ENCODE assay signal across 1 cellular context in genomic region chr4:13917010-13917409, GRCh38.
TF ChIP-seq lines count a peak whose summit lies in the region.

No MANE protein-coding gene starts in this region.

TF ChIP-seq in IMR-90, 13 proteins besides CTCF, POLR2A, EP300 and RAD21:
- TF ChIP-seq BHLHE40 (IDR thresholded peaks at IDR 0.05; ENCODE audit: low read depth, low read length) (no peak), CHD1 (IDR thresholded peaks at IDR 0.05; ENCODE audit: low read depth, low read length) (no peak), RFX5 (IDR thresholded peaks at IDR 0.05; ENCODE audit: low read depth, low read length) (no peak), MXI1 (IDR thresholded peaks at IDR 0.05; ENCODE audit: borderline replicate concordance, low read depth, low read length) (no peak), RCOR1 (IDR thresholded peaks at IDR 0.05; ENCODE audit: insufficient replicate concordance, low read length) (no peak), MAZ (IDR thresholded peaks at IDR 0.05; ENCODE audit: borderline replicate concordance, low read depth, low read length) (no peak), FOS (IDR thresholded peaks at IDR 0.05; ENCODE audit: low read depth, low read length) (no peak), MAFK (IDR thresholded peaks at IDR 0.05; ENCODE audit: low read depth, low read length) (no peak), USF2 (IDR thresholded peaks at IDR 0.05; ENCODE audit: low read depth, low read length) (no peak), SMC3 (IDR thresholded peaks at IDR 0.05; ENCODE audit: low read depth, low read length) (no peak), NFE2L2 (IDR thresholded peaks at IDR 0.05; ENCODE audit: low read depth, low read length) (no peak), ELK1 (IDR thresholded peaks at IDR 0.05; ENCODE audit: borderline replicate concordance, low read depth, low read length) (no peak), CEBPB (IDR thresholded peaks at IDR 0.05; ENCODE audit: low read depth, low read length) (no peak)
